22 cellular contexts compared by ENCODE assay signal in the genomic region with DNA sequence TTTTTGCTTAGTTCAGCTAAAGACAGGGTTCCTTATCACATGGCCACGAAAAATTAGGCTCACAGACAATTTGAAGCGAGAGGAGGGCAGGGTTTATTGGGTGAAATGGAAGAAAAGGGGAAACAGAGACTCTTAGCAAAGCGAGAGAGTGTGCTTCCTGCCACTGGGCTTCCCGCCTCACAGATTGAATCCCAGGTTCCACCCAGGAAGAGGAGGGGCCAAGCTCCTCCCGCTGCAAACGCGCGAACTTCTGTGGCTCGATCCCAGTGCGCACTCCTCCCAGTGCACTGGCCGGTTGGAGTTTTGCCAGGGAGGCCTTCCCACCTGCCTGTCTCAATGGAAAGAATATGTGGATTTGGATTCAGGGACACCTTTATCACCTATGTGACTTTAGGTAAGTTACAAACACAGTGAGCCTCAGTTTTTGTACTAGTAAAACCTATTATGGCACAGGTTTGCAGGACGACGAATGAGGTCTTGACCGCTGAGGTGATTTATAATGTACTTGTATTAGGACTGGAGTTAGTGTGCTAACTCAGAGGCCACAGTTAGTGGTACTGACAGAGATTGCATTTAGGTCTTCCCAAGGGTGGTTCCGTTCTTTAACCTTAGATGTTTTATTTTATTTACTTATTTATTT. TPM values are rescaled to one million over a fixed set of nuclear protein-coding genes. Genes with fewer than 3 reads are reported as not detected.
"Had no signal": no experiment of that assay in that cellular context is flagged by ENCODE, and none has a peak within 500 bp of the region (broad histone marks: within the 10 kb centered on the region; RNA-seq: fewer than 3 reads in every experiment).

No MANE protein-coding gene starts in this region.

- ATAC-seq: activated CD4-positive, CD25-positive, alpha-beta regulatory T cell treated with anti-CD3 and anti-CD28 coated beads, Interleukin-2, amount 50 U/mL, for 24 hours; activated naive CD8-positive, alpha-beta T cell treated with anti-CD3 and anti-CD28 coated beads, Interleukin-2, amount 50 U/mL, for 24 hours; activated T-helper 17 cell treated with anti-CD3 and anti-CD28 coated beads, Interleukin-2, amount 50 U/mL, for 72 hours; foreskin keratinocyte; left lobe of liver; mucosa of descending colon; natural killer cell; stimulated activated naive B cell treated with anti-CD40 and anti-IgM and Interleukin-4, amounts not matched to agents 10 μg/mL and 1 μg/mL and 100 μg/mL, for 72 hours had no signal

- H3K4me3 ChIP-seq: mucosa of descending colon had no signal

- H3K4me1 Mint-ChIP-seq: activated naive CD8-positive, alpha-beta T cell treated with anti-CD3 and anti-CD28 coated beads, Interleukin-2, amount 50 U/mL, for 24 hours; activated T-helper 17 cell treated with anti-CD3 and anti-CD28 coated beads, Interleukin-2, amount 50 U/mL, for 72 hours; natural killer cell; stimulated activated naive B cell treated with anti-CD40 and anti-IgM and Interleukin-4, amounts not matched to agents 10 μg/mL and 1 μg/mL and 100 μg/mL, for 72 hours had no signal

- FAIRE-seq: keratinocyte had no signal

- H3K36me3 Mint-ChIP-seq: natural killer cell; stimulated activated naive B cell treated with anti-CD40 and anti-IgM and Interleukin-4, amounts not matched to agents 10 μg/mL and 1 μg/mL and 100 μg/mL, for 72 hours; type B pancreatic cell had no signal

- H3K27ac ChIP-seq: foreskin keratinocyte had no signal

- H3K9me3 Mint-ChIP-seq: activated naive CD4-positive, alpha-beta T cell treated with anti-CD3 and anti-CD28 coated beads for 36 hours; activated naive CD8-positive, alpha-beta T cell treated with anti-CD3 and anti-CD28 coated beads, Interleukin-2, amount 50 U/mL, for 24 hours; activated T-helper 17 cell treated with anti-CD3 and anti-CD28 coated beads, Interleukin-2, amount 50 U/mL, for 72 hours; T-helper 2 cell treated with Interferon-gamma antibody and Interleukin-4, amounts not matched to agents 5 μg/mL and 100 μg/mL, for 36 hours; type B pancreatic cell had no signal

- H3K4me3 Mint-ChIP-seq: activated naive CD4-positive, alpha-beta T cell treated with anti-CD3 and anti-CD28 coated beads for 36 hours; activated naive CD8-positive, alpha-beta T cell treated with anti-CD3 and anti-CD28 coated beads, Interleukin-2, amount 50 U/mL, for 24 hours; activated T-helper 17 cell treated with anti-CD3 and anti-CD28 coated beads, Interleukin-2, amount 50 U/mL, for 72 hours; natural killer cell; stimulated activated naive B cell treated with anti-CD40 and anti-IgM and Interleukin-4, amounts not matched to agents 10 μg/mL and 1 μg/mL and 100 μg/mL, for 72 hours; T-helper 2 cell treated with Interferon-gamma antibody and Interleukin-4, amounts not matched to agents 5 μg/mL and 100 μg/mL, for 36 hours; type B pancreatic cell had no signal

- H3K27me3 ChIP-seq: foreskin keratinocyte had no signal

- H3K9me3 ChIP-seq: mucosa of descending colon had no signal

- H3K4me1 ChIP-seq: foreskin keratinocyte had no signal

- H3K27ac Mint-ChIP-seq: activated naive CD4-positive, alpha-beta T cell treated with anti-CD3 and anti-CD28 coated beads for 36 hours; activated naive CD8-positive, alpha-beta T cell treated with anti-CD3 and anti-CD28 coated beads, Interleukin-2, amount 50 U/mL, for 24 hours; activated T-helper 17 cell treated with anti-CD3 and anti-CD28 coated beads, Interleukin-2, amount 50 U/mL, for 72 hours; natural killer cell; stimulated activated naive B cell treated with anti-CD40 and anti-IgM and Interleukin-4, amounts not matched to agents 10 μg/mL and 1 μg/mL and 100 μg/mL, for 72 hours; T-helper 2 cell treated with Interferon-gamma antibody and Interleukin-4, amounts not matched to agents 5 μg/mL and 100 μg/mL, for 36 hours; type B pancreatic cell had no signal

- DNase-seq: activated naive CD4-positive, alpha-beta T cell treated with anti-CD3 and anti-CD28 coated beads for 36 hours; activated naive CD8-positive, alpha-beta T cell treated with anti-CD3 and anti-CD28 coated beads, Interleukin-2, amount 50 U/mL, for 24 hours; activated T-cell treated with anti-CD3 and anti-CD28 coated beads for 4 hours; aorta; cerebellar nuclear complex; effector CD8-positive, alpha-beta T cell; foreskin keratinocyte; glutamatergic neuron; mucosa of descending colon; natural killer cell; occipital lobe; stimulated activated CD4-positive, alpha-beta T cell treated with anti-CD3 and anti-CD28 coated beads, Interleukin-15, amount 100 ng/mL, for 24 hours; stimulated activated CD4-positive, alpha-beta T cell treated with anti-CD3 and anti-CD28 coated beads, Interleukin-4, amount 100 ng/mL, for 1 hour; stimulated activated naive B cell treated with anti-CD40 and anti-IgM and Interleukin-4, amounts not matched to agents 10 μg/mL and 1 μg/mL and 100 μg/mL, for 72 hours had no signal

RNA-seq across cellular contexts. Expression of a gene that starts 48.5 kb away (rescaled TPM):
- total RNA-seq: activated T-helper 17 cell treated with anti-CD3 and anti-CD28 coated beads, Interleukin-2, amount 50 U/mL, for 72 hours; aorta; foreskin keratinocyte; left lobe of liver; mucosa of descending colon; natural killer cell; posterior vena cava; skeletal muscle tissue had no signal
- polyA plus RNA-seq: aorta, foreskin keratinocyte had no signal
